In the genomic region with DNA sequence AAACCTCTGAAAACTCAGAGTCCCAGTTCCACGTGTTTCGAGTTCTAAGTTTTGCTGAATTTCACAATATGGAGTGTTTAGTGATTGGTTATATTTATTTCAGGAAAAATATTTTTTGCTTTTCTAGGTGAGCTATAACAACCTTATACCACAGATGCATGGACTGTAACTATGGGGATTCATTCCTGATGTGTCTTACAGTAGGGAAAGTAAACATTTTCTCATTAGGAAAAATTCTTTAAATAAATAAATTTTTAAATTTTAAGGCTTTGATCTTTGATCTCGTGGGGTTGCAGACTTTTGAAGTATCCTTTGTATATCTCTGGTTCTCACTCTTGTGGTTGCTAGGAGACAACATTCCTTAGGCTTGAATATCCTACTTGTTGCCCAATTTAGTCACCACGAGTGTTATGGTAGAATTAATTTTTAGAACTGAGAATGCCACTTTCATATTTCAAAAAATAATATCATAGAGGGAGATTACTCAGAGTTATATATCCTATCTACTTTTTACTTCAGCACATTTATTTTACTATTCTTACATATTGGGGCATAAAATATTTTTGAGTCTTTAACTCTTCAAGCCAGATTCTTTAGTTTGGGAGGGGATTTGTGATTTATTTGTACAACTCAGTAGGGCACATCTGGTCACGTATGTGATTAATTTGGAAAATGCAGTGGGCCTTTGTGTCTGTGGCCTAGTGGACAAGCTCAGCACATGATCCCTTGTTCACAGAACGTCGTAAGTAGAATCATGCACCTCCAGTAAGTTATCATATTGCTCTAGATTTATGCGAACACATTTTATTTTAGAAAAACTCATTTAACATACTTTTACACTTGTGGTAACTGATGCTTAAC, we compare ENCODE assay signal across 1 cellular context.
TF ChIP-seq lines count a peak whose summit lies in the region.

No MANE protein-coding gene starts in this region.

TF ChIP-seq in HepG2, 621 proteins besides CTCF, POLR2A, EP300 and RAD21 (continued from another document):
- TF ChIP-seq, protein P1, sequence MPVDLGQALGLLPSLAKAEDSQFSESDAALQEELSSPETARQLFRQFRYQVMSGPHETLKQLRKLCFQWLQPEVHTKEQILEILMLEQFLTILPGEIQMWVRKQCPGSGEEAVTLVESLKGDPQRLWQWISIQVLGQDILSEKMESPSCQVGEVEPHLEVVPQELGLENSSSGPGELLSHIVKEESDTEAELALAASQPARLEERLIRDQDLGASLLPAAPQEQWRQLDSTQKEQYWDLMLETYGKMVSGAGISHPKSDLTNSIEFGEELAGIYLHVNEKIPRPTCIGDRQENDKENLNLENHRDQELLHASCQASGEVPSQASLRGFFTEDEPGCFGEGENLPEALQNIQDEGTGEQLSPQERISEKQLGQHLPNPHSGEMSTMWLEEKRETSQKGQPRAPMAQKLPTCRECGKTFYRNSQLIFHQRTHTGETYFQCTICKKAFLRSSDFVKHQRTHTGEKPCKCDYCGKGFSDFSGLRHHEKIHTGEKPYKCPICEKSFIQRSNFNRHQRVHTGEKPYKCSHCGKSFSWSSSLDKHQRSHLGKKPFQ (CRISPR knock-in tag; IDR thresholded peaks at IDR 0.05; ENCODE audit: insufficient replicate concordance), result no peak
- 0 out of 2 replicates have a peak, but pooled peaks have one; percentile 29 for TF ChIP-seq NCOA1 (CRISPR knock-in tag; IDR thresholded peaks at IDR 0.05)
- 0 out of 2 replicates have a peak, but pooled peaks have one; percentile 3 for TF ChIP-seq TCF12 (IDR thresholded peaks at IDR 0.05)
- no peak for TF ChIP-seq TCF12 (CRISPR knock-in tag; IDR thresholded peaks at IDR 0.05)
- TF ChIP-seq ZBTB3 (CRISPR knock-in tag; IDR thresholded peaks at IDR 0.05; ENCODE audit: borderline replicate concordance, low read depth), result no peak
- peak; percentile 25; the same call in 1 of the 2 replicates for TF ChIP-seq ZNF549 (CRISPR knock-in tag; IDR thresholded peaks at IDR 0.05)
- no peak for TF ChIP-seq NFKBIZ (CRISPR knock-in tag; IDR thresholded peaks at IDR 0.05)
- no peak for TF ChIP-seq ZNF749 (CRISPR knock-in tag; IDR thresholded peaks at IDR 0.05; ENCODE audit: borderline replicate concordance)
- peak; percentile 24; the same call in 1 of the 2 replicates for TF ChIP-seq FOXA3 (CRISPR knock-in tag; IDR thresholded peaks at IDR 0.05)
- peak; percentile 53; the same call in 1 of the 2 replicates for TF ChIP-seq MTF1 (CRISPR knock-in tag; IDR thresholded peaks at IDR 0.05)
- 0 out of 2 replicates have a peak, but pooled peaks have one; percentile 45 for TF ChIP-seq ZNF20 (CRISPR knock-in tag; IDR thresholded peaks at IDR 0.05)
- 0 out of 2 replicates have a peak, but pooled peaks have one; percentile 87 for TF ChIP-seq HDAC6 (IDR thresholded peaks at IDR 0.05; ENCODE audit: low read depth, low read length)
- no peak for TF ChIP-seq ZFYVE20 (CRISPR knock-in tag; IDR thresholded peaks at IDR 0.05; ENCODE audit: borderline replicate concordance, low read depth)
- peak; percentile 13; the same call in 1 of the 2 replicates for TF ChIP-seq MED1 (CRISPR knock-in tag; IDR thresholded peaks at IDR 0.05)
- 0 out of 2 replicates have a peak, but pooled peaks have one; percentile 29 for TF ChIP-seq TFE3 (CRISPR knock-in tag; IDR thresholded peaks at IDR 0.05)
- TF ChIP-seq FOXK1 (CRISPR knock-in tag; IDR thresholded peaks at IDR 0.05; ENCODE audit: borderline replicate concordance, low read depth), result 0 out of 2 replicates have a peak, but pooled peaks have one; percentile 19
- 0 out of 2 replicates have a peak, but pooled peaks have one; percentile 26 for TF ChIP-seq SAP130 (CRISPR knock-in tag; IDR thresholded peaks at IDR 0.05; ENCODE audit: low read depth)
- no peak for TF ChIP-seq KLF9 (CRISPR knock-in tag; IDR thresholded peaks at IDR 0.05; ENCODE audit: low read depth)
- TF ChIP-seq ZNF260 (CRISPR knock-in tag; IDR thresholded peaks at IDR 0.05; ENCODE audit: borderline replicate concordance, low read depth), result no peak
- TF ChIP-seq CEBPB (IDR thresholded peaks at IDR 0.05; ENCODE audit: borderline replicate concordance, low read depth, low read length), result peak; percentile 90; the same call in 1 of the 2 replicates
- no peak for TF ChIP-seq SOX6 (IDR thresholded peaks at IDR 0.05)
- peak; percentile 12; the same call in 1 of the 2 replicates for TF ChIP-seq SOX6 (CRISPR knock-in tag; IDR thresholded peaks at IDR 0.05)
- no peak for TF ChIP-seq POGK (CRISPR knock-in tag; conservative IDR thresholded peaks at IDR 0.05)
- 0 out of 2 replicates have a peak, but pooled peaks have one; percentile 46 for TF ChIP-seq CREB3 (CRISPR knock-in tag; IDR thresholded peaks at IDR 0.05)
- no peak for TF ChIP-seq ZBED4 (CRISPR knock-in tag; IDR thresholded peaks at IDR 0.05; ENCODE audit: borderline replicate concordance)
- 0 out of 2 replicates have a peak, but pooled peaks have one; percentile 69 for TF ChIP-seq FOXP1 (IDR thresholded peaks at IDR 0.05)
- peak; percentile 48; the same call in 1 of the 2 replicates for TF ChIP-seq FOXP1 (CRISPR knock-in tag; IDR thresholded peaks at IDR 0.05)
- peak; percentile 29; the same call in 1 of the 2 replicates for TF ChIP-seq TCF7L2 (IDR thresholded peaks at IDR 0.05; ENCODE audit: low read depth, low read length)
- no peak for TF ChIP-seq HNRNPK (IDR thresholded peaks at IDR 0.05; ENCODE audit: low read depth, low read length, poor library complexity, severe bottlenecking)
- no peak for TF ChIP-seq ZFP91 (CRISPR knock-in tag; IDR thresholded peaks at IDR 0.05; ENCODE audit: borderline replicate concordance)
- no peak for TF ChIP-seq ZNF33B (CRISPR knock-in tag; IDR thresholded peaks at IDR 0.05)
- TF ChIP-seq NR2F1 (CRISPR knock-in tag; IDR thresholded peaks at IDR 0.05), result peak in 1 of 2 experiments; percentile 47; a peak in 1 of 4 replicates
- TF ChIP-seq, protein P2, sequence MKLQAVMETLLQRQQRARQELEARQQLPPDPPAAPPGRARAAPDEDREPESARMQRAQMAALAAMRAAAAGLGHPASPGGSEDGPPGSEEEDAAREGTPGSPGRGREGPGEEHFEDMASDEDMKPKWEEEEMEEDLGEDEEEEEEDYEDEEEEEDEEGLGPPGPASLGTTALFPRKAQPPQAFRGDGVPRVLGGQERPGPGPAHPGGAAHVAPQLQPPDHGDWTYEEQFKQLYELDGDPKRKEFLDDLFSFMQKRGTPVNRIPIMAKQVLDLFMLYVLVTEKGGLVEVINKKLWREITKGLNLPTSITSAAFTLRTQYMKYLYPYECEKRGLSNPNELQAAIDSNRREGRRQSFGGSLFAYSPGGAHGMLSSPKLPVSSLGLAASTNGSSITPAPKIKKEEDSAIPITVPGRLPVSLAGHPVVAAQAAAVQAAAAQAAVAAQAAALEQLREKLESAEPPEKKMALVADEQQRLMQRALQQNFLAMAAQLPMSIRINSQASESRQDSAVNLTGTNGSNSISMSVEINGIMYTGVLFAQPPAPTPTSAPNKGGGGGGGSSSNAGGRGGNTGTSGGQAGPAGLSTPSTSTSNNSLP (IDR thresholded peaks at IDR 0.05; ENCODE audit: low read depth, low read length), result peak; percentile 97
- TF ChIP-seq RARA (CRISPR knock-in tag; IDR thresholded peaks at IDR 0.05), result 0 out of 2 replicates have a peak, but pooled peaks have one; percentile 54
- TF ChIP-seq ZNF614 (CRISPR knock-in tag; IDR thresholded peaks at IDR 0.05; ENCODE audit: borderline replicate concordance), result 0 out of 2 replicates have a peak, but pooled peaks have one; percentile 40
- TF ChIP-seq TP53 (CRISPR knock-in tag; conservative IDR thresholded peaks at IDR 0.05), result no peak
- TF ChIP-seq POGZ (CRISPR knock-in tag; IDR thresholded peaks at IDR 0.05), result peak; percentile 48; the same call in 1 of the 2 replicates
